In genomic region chr17:81552244-81553017, GRCh38 we compare ENCODE assay signal across 8 cellular contexts. TPM values are rescaled to one million over a fixed set of nuclear protein-coding genes. Genes with fewer than 3 reads are reported as not detected.
A peak's percentile ranks its signal among the peaks of the same experiment; 100 is the strongest.
DNase-seq lines count a peak whose midpoint lies in the region; ATAC-seq and TF ChIP-seq lines count a peak whose summit lies in the region.

Gene FAAP100, minus strand, starts transcription at chr17:81552353. Its CDS starts 23 bp downstream, at chr17:81552330.

- peak within 1 kb of the TSS; percentile 85 to 86 for H3K27ac ChIP-seq in liver (ENCODE audit: low read depth in 1 of 2, low read length in 2 of 2)

- H3K27me3 ChIP-seq in liver (ENCODE audit: control insufficient read depth in 4 of 4, insufficient read depth in 4 of 4, low read length in 3 of 4), result no peaks in the 10 kb centered on the region

- peak; percentile 38 for ATAC-seq in HG03039 (IDR thresholded peaks at IDR 0.05; ENCODE audit: unreplicated experiment)

- TF ChIP-seq RAD21 in liver (IDR thresholded peaks at IDR 0.05), result no peak

- peak; percentile 80 for DNase-seq in NK-92 treated with Interleukin-12 subunit alpha and Interleukin-12 subunit beta, amount 100 ng/mL, for 24 hours (lab: John Stamatoyannopoulos, UW)
- no peak for DNase-seq in NK-92 (lab: John Stamatoyannopoulos, UW; ENCODE audit: unreplicated experiment)
- peak; percentile 77 for DNase-seq in NCI-H460 (ENCODE audit: extremely low read depth, low read depth)
- DNase-seq in activated CD4-positive, alpha-beta T cell treated with anti-CD3 and anti-CD28 coated beads, Interleukin-2, amount 50 U/mL, for 24 hours (ENCODE audit: low read depth in 1 of 2, low spot score in 1 of 2), result peak; percentile 70 to 71
- DNase-seq in dermis blood vessel endothelial cell, result peak; percentile 87
- peak; percentile 83 for DNase-seq in stimulated activated CD4-positive, alpha-beta T cell treated with anti-CD3 and anti-CD28 coated beads, Interleukin-4, amount 100 ng/mL, for 1 hour

- H3K4me3 ChIP-seq in liver (ENCODE audit: low read depth in 1 of 3, low read length in 3 of 3), result peak within 1 kb of the TSS; percentile 77 to 97 (median 94)

- under 1% methylated on average over 85 of the region's 85 CpGs for WGBS in liver

- no peak for TF ChIP-seq CTCF in liver (IDR thresholded peaks at IDR 0.05; ENCODE audit: low read depth, low read length, missing input control)

- H3K9me3 ChIP-seq in liver (ENCODE audit: control insufficient read depth in 4 of 4, low read length in 3 of 4), result no peaks in the 10 kb centered on the region

- peak within 1 kb of the TSS; percentile 17 to 38 for H3K9ac ChIP-seq in liver (ENCODE audit: low read depth in 1 of 2, low read length in 2 of 2)

- H3K4me1 ChIP-seq in liver (ENCODE audit: control insufficient read depth in 4 of 4, insufficient read depth in 4 of 4, low read length in 3 of 4), result peaks cover 5 to 38% (median 31%) of the 10 kb centered on the region in 4 donors

- H3K36me3 ChIP-seq in liver (ENCODE audit: control insufficient read depth in 4 of 4, insufficient read depth in 3 of 4, low read depth in 1 of 4, low read length in 3 of 4), result peaks cover 0 to 24% (median 6%) of the 10 kb centered on the region in 4 donors

TF ChIP-seq in liver, 16 proteins besides CTCF, POLR2A, EP300 and RAD21:
- TF ChIP-seq RXRA (IDR thresholded peaks at IDR 0.05), result no peak
- no peak for TF ChIP-seq HNF4A (conservative IDR thresholded peaks at IDR 0.05)
- TF ChIP-seq EGR1 (IDR thresholded peaks at IDR 0.05; ENCODE audit: low read depth in 2 of 2), result peak; percentile 52 to 61
- peak; percentile 8 for TF ChIP-seq YY1 (IDR thresholded peaks at IDR 0.05)
- TF ChIP-seq REST (IDR thresholded peaks at IDR 0.05), result peak; percentile 14
- peak in 1 of 2 donors; percentile 83 for TF ChIP-seq GABPA (IDR thresholded peaks at IDR 0.05 in 1 of 2, conservative IDR thresholded peaks at IDR 0.05 in 1 of 2)

RNA-seq across cellular contexts. Expression of gene FAAP100, which starts in this region (rescaled TPM):
- 13.0 and 15.4 TPM in 2 replicates for total RNA-seq in NCI-H460 (2014; rRNA removed; shearing (Covaris generic))
- 81.4 and 104 TPM in 2 replicates for polyA plus RNA-seq in NCI-H460 (2014; cell fraction: nucleus; rRNA removed)
- total RNA-seq in dermis blood vessel endothelial cell, result 26.0 and 27.1 TPM in 2 replicates
- total RNA-seq in liver, result 10 to 100 TPM in 1 of 2 donors, 1 to 10 TPM in 1; 8.7 to 10.6 TPM
- polyA plus RNA-seq in liver, result 10 to 100 TPM in 1 of 2 donors, 1 to 10 TPM in 1; 8.1 to 14.7 TPM
